1 cellular context compared by ENCODE assay signal in genomic region chr19:12838182-12838890, GRCh38.
TF ChIP-seq lines count a peak whose summit lies in the region.

MAST1 (plus strand) TSS chr19:12838515; CDS start chr19:12838573, 58 bp downstream.

TF ChIP-seq in HepG2, 621 proteins besides CTCF, POLR2A, EP300 and RAD21 (continued from another document and continues in another):
- TF ChIP-seq ZXDC (CRISPR knock-in tag; IDR thresholded peaks at IDR 0.05) (0 out of 2 replicates have a peak, but pooled peaks have one; percentile 36), ZNF296 (CRISPR knock-in tag; conservative IDR thresholded peaks at IDR 0.05) (no peak), ZNF670 (CRISPR knock-in tag; IDR thresholded peaks at IDR 0.05; ENCODE audit: borderline replicate concordance) (no peak), ZFP36 (IDR thresholded peaks at IDR 0.05; ENCODE audit: borderline replicate concordance, low read depth, low read length, partially characterized antibody) (no peak), ZBTB2 (CRISPR knock-in tag; IDR thresholded peaks at IDR 0.05; ENCODE audit: low read depth) (0 out of 2 replicates have a peak, but pooled peaks have one; percentile 44), WIZ (CRISPR knock-in tag; IDR thresholded peaks at IDR 0.05) (no peak), ZNF607 (CRISPR knock-in tag; IDR thresholded peaks at IDR 0.05; ENCODE audit: borderline replicate concordance) (no peak), ZNF10 (CRISPR knock-in tag; IDR thresholded peaks at IDR 0.05; ENCODE audit: borderline replicate concordance, low read depth) (no peak), SP4 (CRISPR knock-in tag; IDR thresholded peaks at IDR 0.05) (peak; percentile 56; the same call in 1 of the 2 replicates), MXI1 (IDR thresholded peaks at IDR 0.05; ENCODE audit: borderline replicate concordance, low read depth, low read length) (peak; percentile 26; the same call in 1 of the 3 replicates), ZNF777 (CRISPR knock-in tag; IDR thresholded peaks at IDR 0.05) (peak; percentile 72; the same call in 1 of the 2 replicates), PRDM15 (CRISPR knock-in tag; IDR thresholded peaks at IDR 0.05) (peak; percentile 73), ZNF501 (CRISPR knock-in tag; IDR thresholded peaks at IDR 0.05) (no peak), ZNF883 (CRISPR knock-in tag; IDR thresholded peaks at IDR 0.05; ENCODE audit: not compliant biosample characterization) (peak; percentile 14), ZNF253 (CRISPR knock-in tag; IDR thresholded peaks at IDR 0.05; ENCODE audit: borderline replicate concordance) (no peak), USF2 (IDR thresholded peaks at IDR 0.05; ENCODE audit: low read depth, low read length) (no peak), USF2 (CRISPR knock-in tag; IDR thresholded peaks at IDR 0.05; ENCODE audit: borderline replicate concordance) (no peak), CHD4 (IDR thresholded peaks at IDR 0.05; ENCODE audit: borderline replicate concordance, low read length) (no peak), RNF219 (CRISPR knock-in tag; IDR thresholded peaks at IDR 0.05) (no peak), TFAP4 (IDR thresholded peaks at IDR 0.05; ENCODE audit: borderline replicate concordance, low read depth) (no peak), RFXAP (CRISPR knock-in tag; IDR thresholded peaks at IDR 0.05; ENCODE audit: borderline replicate concordance) (no peak), SP140L (CRISPR knock-in tag; IDR thresholded peaks at IDR 0.05; ENCODE audit: borderline replicate concordance) (no peak), MAZ (IDR thresholded peaks at IDR 0.05; ENCODE audit: borderline replicate concordance, low read depth, low read length) (peak; percentile 69), MAZ (CRISPR knock-in tag; IDR thresholded peaks at IDR 0.05; ENCODE audit: low read depth) (peak; percentile 70), RARA (CRISPR knock-in tag; IDR thresholded peaks at IDR 0.05) (no peak), SAP130 (CRISPR knock-in tag; IDR thresholded peaks at IDR 0.05; ENCODE audit: low read depth) (peak; percentile 25; the same call in 1 of the 2 replicates), ZBTB10 (CRISPR knock-in tag; IDR thresholded peaks at IDR 0.05; ENCODE audit: borderline replicate concordance) (no peak), ETS1 (CRISPR knock-in tag; IDR thresholded peaks at IDR 0.05) (no peak), SIX4 (CRISPR knock-in tag; IDR thresholded peaks at IDR 0.05) (no peak), SYNCRIP (IDR thresholded peaks at IDR 0.05; ENCODE audit: insufficient read depth, low read depth, low read length) (no peak), HNRNPLL (IDR thresholded peaks at IDR 0.05; ENCODE audit: low read depth, low read length, poor library complexity, severe bottlenecking) (peak; percentile 57), ZNF468 (CRISPR knock-in tag; IDR thresholded peaks at IDR 0.05) (no peak), IKZF1 (IDR thresholded peaks at IDR 0.05) (no peak), ZNF687 (CRISPR knock-in tag; IDR thresholded peaks at IDR 0.05) (peak; percentile 48; the same call in 1 of the 2 replicates), KDM2A (CRISPR knock-in tag; IDR thresholded peaks at IDR 0.05; ENCODE audit: borderline replicate concordance, low read depth) (peak; percentile 37; the same call in 1 of the 2 replicates)
